Comparison of ENCODE assay signal across 16 cellular contexts in genomic region chr3:43757613-43758012, GRCh38.
"Had no signal": no experiment of that assay in that cellular context is flagged by ENCODE, and none has a peak within 500 bp of the region (broad histone marks: within the 10 kb centered on the region; RNA-seq: fewer than 3 reads in every experiment).

No MANE protein-coding gene starts in this region.

- H3K9me3 ChIP-seq: ascending aorta, heart left ventricle, ovary, tibial nerve had no signal

- DNase-seq: activated CD4-positive, alpha-beta T cell treated with anti-CD3 and anti-CD28 coated beads for 48 hours; activated gamma-delta T cell; activated T-cell treated with anti-CD3 and anti-CD28 coated beads for 4 hours; effector CD4-positive, alpha-beta T cell; foreskin melanocyte; heart left ventricle; mammary epithelial cell; ovary; stimulated activated CD4-positive, alpha-beta T cell treated with anti-CD3 and anti-CD28 coated beads, Interleukin-15, amount 100 ng/mL, for 24 hours; stimulated activated CD4-positive, alpha-beta T cell treated with anti-CD3 and anti-CD28 coated beads, Interleukin-4, amount 100 ng/mL, for 4 hours; T1000; WERI-Rb-1 had no signal

- H3K36me3 ChIP-seq: ascending aorta, heart left ventricle, ovary, tibial nerve, WERI-Rb-1 had no signal

- H3K4me3 ChIP-seq: ascending aorta, heart left ventricle, ovary, tibial nerve had no signal

- H3K9me3 Mint-ChIP-seq: neural crest cell had no signal

- H3K27me3 ChIP-seq: ascending aorta, heart left ventricle, ovary, tibial nerve had no signal

- H3K27ac ChIP-seq: ascending aorta, heart left ventricle, ovary, tibial nerve, WERI-Rb-1 had no signal

- H3K4me3 Mint-ChIP-seq: neural crest cell had no signal

- H3K4me1 Mint-ChIP-seq: neural crest cell had no signal

- ATAC-seq: heart left ventricle, left lobe of liver had no signal
